Comparison of ENCODE assay signal across 7 cellular contexts in the genomic region with DNA sequence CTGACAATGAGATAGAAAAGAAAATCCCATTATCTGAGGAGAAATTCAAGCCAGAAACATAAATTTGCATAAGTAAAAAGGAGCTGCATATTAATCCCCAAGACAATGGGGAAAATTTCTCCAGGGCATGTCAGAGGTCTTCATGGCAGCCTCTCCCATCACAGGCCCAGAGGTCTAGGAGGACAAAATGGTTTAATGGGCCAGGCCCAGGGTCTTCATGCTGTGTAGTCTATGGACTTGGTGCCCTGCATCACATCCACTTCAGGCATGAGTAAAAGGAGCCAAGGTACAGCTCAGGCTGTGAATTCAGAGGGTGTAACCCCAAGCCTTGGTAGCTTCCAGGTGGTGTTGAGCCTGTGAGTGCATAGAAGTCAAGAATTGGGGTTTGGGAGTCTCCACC.
"Had no signal": no experiment of that assay in that cellular context is flagged by ENCODE, and none has a peak within 500 bp of the region (broad histone marks: within the 10 kb centered on the region; RNA-seq: fewer than 3 reads in every experiment).

No MANE protein-coding gene starts in this region.

- H3K4me3 ChIP-seq: GM23338 had no signal

- DNase-seq: H9, HCEC 1CT, HFFc6, KG1 had no signal

- H3K27me3 Mint-ChIP-seq: IgD-negative memory B cell had no signal

- H3K36me3 Mint-ChIP-seq: IgD-negative memory B cell had no signal

- H3K4me3 Mint-ChIP-seq: GM23338, H9, HFFc6, IgD-negative memory B cell had no signal

- H3K4me1 Mint-ChIP-seq: GM23338, H9, IgD-negative memory B cell had no signal

- H3K27ac Mint-ChIP-seq: GM23338, H9, HFFc6, IgD-negative memory B cell had no signal

- H3K27ac ChIP-seq: HL-60 had no signal
